8 cellular contexts compared by ENCODE assay signal in genomic region chr19:35249146-35249847, GRCh38. TPM values are rescaled to one million over a fixed set of nuclear protein-coding genes. Genes with fewer than 3 reads are reported as not detected.
DNase-seq lines count a peak whose midpoint lies in the region; TF ChIP-seq lines count a peak whose summit lies in the region.

No MANE protein-coding gene starts in this region.

- H3K4me1 ChIP-seq in left ventricle myocardium inferior: peaks cover 36% of the 10 kb centered on the region
- H3K4me1 ChIP-seq in smooth muscle cell (ENCODE audit: low read depth): no peaks in the 10 kb centered on the region

- intact Hi-C loops in left ventricle myocardium inferior (cut with micrococcal nuclease): no loop called here

- no peak overlapping the region for H2AFZ ChIP-seq in smooth muscle cell (ENCODE audit: low read depth)

- 2% methylated on average over 34 of the region's 39 CpGs for WGBS in smooth muscle cell (ENCODE audit: low lambda C conversion rate)

- H3K27ac Mint-ChIP-seq in T-helper 2 cell treated with Interferon-gamma antibody and Interleukin-4, amounts not matched to agents 5 μg/mL and 100 μg/mL, for 36 hours: no peak overlapping the region

- H3F3A ChIP-seq in smooth muscle cell (ENCODE audit: low read depth): no peaks in the 10 kb centered on the region

- peak overlapping the region; percentile 67 for H3K4me3 ChIP-seq in left ventricle myocardium inferior
- H3K4me3 ChIP-seq in smooth muscle cell: peak overlapping the region; percentile 57

- H3K36me3 Mint-ChIP-seq in T-helper 2 cell treated with Interferon-gamma antibody and Interleukin-4, amounts not matched to agents 5 μg/mL and 100 μg/mL, for 36 hours (ENCODE audit: low read depth): no peaks in the 10 kb centered on the region

- H3K27me3 Mint-ChIP-seq in T-helper 2 cell treated with Interferon-gamma antibody and Interleukin-4, amounts not matched to agents 5 μg/mL and 100 μg/mL, for 36 hours (ENCODE audit: low read depth): peaks cover 57% of the 10 kb centered on the region

- H3K27me3 ChIP-seq in left ventricle myocardium inferior (ENCODE audit: low read depth) (peaks cover 53% of the 10 kb centered on the region), smooth muscle cell (ENCODE audit: low read depth) (peaks cover 58% of the 10 kb centered on the region)

- no peaks in the 10 kb centered on the region for H3K9me3 Mint-ChIP-seq in T-helper 2 cell treated with Interferon-gamma antibody and Interleukin-4, amounts not matched to agents 5 μg/mL and 100 μg/mL, for 36 hours

- H3K4me1 Mint-ChIP-seq in T-helper 2 cell treated with Interferon-gamma antibody and Interleukin-4, amounts not matched to agents 5 μg/mL and 100 μg/mL, for 36 hours (ENCODE audit: low read depth): peaks cover 9% of the 10 kb centered on the region

- H3K79me2 ChIP-seq in smooth muscle cell (ENCODE audit: low read depth): no peaks in the 10 kb centered on the region

- H3K9me3 ChIP-seq in left ventricle myocardium inferior (replicated peaks) (peaks cover 13% of the 10 kb centered on the region), smooth muscle cell (replicated peaks; ENCODE audit: low read depth) (no peaks in the 10 kb centered on the region)

- no peaks in the 10 kb centered on the region for H3K36me3 ChIP-seq in left ventricle myocardium inferior
- H3K36me3 ChIP-seq in smooth muscle cell (ENCODE audit: low read depth): no peaks in the 10 kb centered on the region

- H3K27ac ChIP-seq in left ventricle myocardium inferior (replicated peaks) (peak overlapping the region; percentile 69), smooth muscle cell (ENCODE audit: low read depth) (no peak overlapping the region)

- peak overlapping the region; percentile 74 for H3K4me2 ChIP-seq in smooth muscle cell

- H3K9ac ChIP-seq in smooth muscle cell (ENCODE audit: low read depth): peak overlapping the region; percentile 43

- no peak for TF ChIP-seq CTCF in left ventricle myocardium inferior (IDR thresholded peaks at IDR 0.05; ENCODE audit: borderline replicate concordance)
- no peak for TF ChIP-seq CTCF in smooth muscle cell (IDR thresholded peaks at IDR 0.05; ENCODE audit: borderline replicate concordance, insufficient read depth, poor library complexity, severe bottlenecking)

- DNase-seq in T-helper 2 cell treated with Interferon-gamma antibody and Interleukin-4, amounts not matched to agents 5 μg/mL and 100 μg/mL, for 36 hours (ENCODE audit: low spot score): no peak
- DNase-seq in T-helper 2 cell: no peak
- DNase-seq in RKO (ENCODE audit: low spot score): peak; percentile 34
- DNase-seq in left ventricle myocardium inferior: no peak
- DNase-seq in smooth muscle cell (lab: John Stamatoyannopoulos, UW; ENCODE audit: unreplicated experiment): no peak
- DNase-seq in pons (ENCODE audit: low spot score): no peak
- DNase-seq in MV-4-11 (lab: John Stamatoyannopoulos, UW): no peak
- no peak for DNase-seq in D341Med (ENCODE audit: low spot score)

- H4K20me1 ChIP-seq in smooth muscle cell (ENCODE audit: low read depth): no peaks in the 10 kb centered on the region

- H3K4me3 Mint-ChIP-seq in T-helper 2 cell treated with Interferon-gamma antibody and Interleukin-4, amounts not matched to agents 5 μg/mL and 100 μg/mL, for 36 hours: peak overlapping the region; percentile 64

RNA-seq across cellular contexts. Expression of gene LSR, which starts 0.5 kb away (rescaled TPM):
- total RNA-seq in left ventricle myocardium inferior (4.5 TPM), smooth muscle cell (11.3 and 14.0 TPM in 2 replicates)
- 14.2 and 85.3 TPM in 2 replicates for polyA plus RNA-seq in smooth muscle cell

RNA-seq across cellular contexts. Expression of gene USF2, which starts 19.5 kb away (rescaled TPM):
- total RNA-seq in left ventricle myocardium inferior (147 TPM), smooth muscle cell (30.4 and 34.4 TPM in 2 replicates)
- polyA plus RNA-seq in smooth muscle cell: 20.0 and 22.7 TPM in 2 replicates

RNA-seq across cellular contexts. Expression of gene FAM187B, which starts 20.8 kb away (rescaled TPM):
- not detected for total RNA-seq in left ventricle myocardium inferior
- total RNA-seq in smooth muscle cell: not detected in 2 replicates
- not detected in 2 replicates for polyA plus RNA-seq in smooth muscle cell

RNA-seq across cellular contexts. Expression of gene HAMP, which starts 33.0 kb away (rescaled TPM):
- total RNA-seq in left ventricle myocardium inferior (not detected), smooth muscle cell (not detected in 2 replicates)
- polyA plus RNA-seq in smooth muscle cell: not detected in 2 replicates

RNA-seq across cellular contexts. Expression of gene MAG, which starts 42.7 kb away (rescaled TPM):
- total RNA-seq in left ventricle myocardium inferior (not detected), smooth muscle cell (not detected in 2 replicates)
- polyA plus RNA-seq in smooth muscle cell: not detected in 2 replicates
